Comparison of ENCODE assay signal across 8 cellular contexts in genomic region chr9:121350993-121351561, GRCh38. TPM values are rescaled to one million over a fixed set of nuclear protein-coding genes. Genes with fewer than 3 reads are reported as not detected.
DNase-seq lines count a peak whose midpoint lies in the region; ATAC-seq and TF ChIP-seq lines count a peak whose summit lies in the region.

No MANE protein-coding gene starts in this region.

- TF ChIP-seq CTCF in fibroblast of mammary gland (conservative IDR thresholded peaks at IDR 0.05; ENCODE audit: control insufficient read depth, insufficient read depth, low read depth, low read length): no peak
- TF ChIP-seq CTCF in osteoblast (IDR thresholded peaks at IDR 0.05; ENCODE audit: extremely low read depth, low read depth, low read length): no peak
- no peak for TF ChIP-seq CTCF in neural progenitor cell (IDR thresholded peaks at IDR 0.05)

- H3F3A ChIP-seq in neural progenitor cell (ENCODE audit: low read depth): no peaks in the 10 kb centered on the region

- H3K79me2 ChIP-seq in osteoblast (ENCODE audit: insufficient read depth, low read length) (peaks cover 7% of the 10 kb centered on the region), neural progenitor cell (ENCODE audit: low read depth) (no peaks in the 10 kb centered on the region)

- no peak for ATAC-seq in GM19455 (IDR thresholded peaks at IDR 0.05; ENCODE audit: unreplicated experiment)
- ATAC-seq in GM18868 (IDR thresholded peaks at IDR 0.05; ENCODE audit: unreplicated experiment): no peak
- ATAC-seq in HG02840 (IDR thresholded peaks at IDR 0.05; ENCODE audit: low FRiP score, unreplicated experiment): no peak

- H3K4me2 ChIP-seq in osteoblast (ENCODE audit: insufficient read depth, low read length): peak overlapping the region; percentile 10
- H3K4me2 ChIP-seq in neural progenitor cell: no peak overlapping the region

- H3K36me3 ChIP-seq in osteoblast (ENCODE audit: insufficient read depth, low read length) (peaks cover 52% of the 10 kb centered on the region), neural progenitor cell (peaks cover 15% of the 10 kb centered on the region)

- H3K27ac Mint-ChIP-seq in neural progenitor cell: no peak overlapping the region

- H3K27me3 Mint-ChIP-seq in neural progenitor cell (ENCODE audit: insufficient read depth, low read depth): no peaks in the 10 kb centered on the region

- H2AFZ ChIP-seq in osteoblast (ENCODE audit: low read length) (no peak overlapping the region), neural progenitor cell (replicated peaks) (no peak overlapping the region)

- H3K9me3 ChIP-seq in osteoblast (ENCODE audit: low read depth, low read length) (no peaks in the 10 kb centered on the region), neural progenitor cell (ENCODE audit: low read depth) (no peaks in the 10 kb centered on the region)

- peak; percentile 87 for DNase-seq in GM04503 (ENCODE audit: low read depth)
- DNase-seq in RKO (ENCODE audit: low spot score): peak; percentile 33
- DNase-seq in fibroblast of mammary gland (ENCODE audit: low read depth): peak; percentile 93
- DNase-seq in osteoblast (ENCODE audit: insufficient read length, low spot score, missing footprints): no peak
- DNase-seq in neural progenitor cell (ENCODE audit: low spot score): no peak

- no peaks in the 10 kb centered on the region for H3K27me3 ChIP-seq in osteoblast (ENCODE audit: insufficient read depth, low read length)
- H3K27me3 ChIP-seq in neural progenitor cell: no peaks in the 10 kb centered on the region

- no peaks in the 10 kb centered on the region for H3K9me3 Mint-ChIP-seq in neural progenitor cell

- H3K4me3 Mint-ChIP-seq in neural progenitor cell: no peak overlapping the region

- no peaks in the 10 kb centered on the region for H3K36me3 Mint-ChIP-seq in neural progenitor cell

- H3K4me1 ChIP-seq in osteoblast (ENCODE audit: insufficient read depth, low read length) (peaks cover 16% of the 10 kb centered on the region), neural progenitor cell (no peaks in the 10 kb centered on the region)

- no peak overlapping the region for H3K9ac ChIP-seq in neural progenitor cell

- peaks cover 10% of the 10 kb centered on the region for H3K4me1 Mint-ChIP-seq in neural progenitor cell

- H4K20me1 ChIP-seq in osteoblast (ENCODE audit: insufficient read depth, low read length) (no peaks in the 10 kb centered on the region), neural progenitor cell (ENCODE audit: low read depth) (no peaks in the 10 kb centered on the region)

- no peak overlapping the region for H3K4me3 ChIP-seq in fibroblast of mammary gland (ENCODE audit: control insufficient read depth, low read depth, low read length)
- no peak overlapping the region for H3K4me3 ChIP-seq in osteoblast (ENCODE audit: insufficient read depth, low read length)
- H3K4me3 ChIP-seq in neural progenitor cell: no peak overlapping the region

- H3K27ac ChIP-seq in osteoblast (ENCODE audit: low read depth, low read length) (peak overlapping the region; percentile 67), neural progenitor cell (no peak overlapping the region)

RNA-seq across cellular contexts. Expression of gene STOM, which starts 19.0 kb away (rescaled TPM):
- 114 and 146 TPM in 2 replicates for total RNA-seq in osteoblast
- total RNA-seq in neural progenitor cell (ENCODE audit: low replicate concordance): 61.5 and 99.4 TPM in 2 replicates

Comparison
In these comparisons a context has a peak if more than half of its experiments do, and no peak if none do; other contexts are left out.
1. DNase-seq: peak in GM04503 (single experiment), RKO (single experiment) and fibroblast of mammary gland (single experiment); none in osteoblast (single experiment) and neural progenitor cell (single experiment).